8 cellular contexts compared by ENCODE assay signal in genomic region chr5:40755093-40755406, GRCh38. TPM values are rescaled to one million over a fixed set of nuclear protein-coding genes. Genes with fewer than 3 reads are reported as not detected.
A peak's percentile ranks its signal among the peaks of the same experiment; 100 is the strongest.
DNase-seq lines count a peak whose midpoint lies in the region; ATAC-seq, FAIRE-seq and TF ChIP-seq lines count a peak whose summit lies in the region.

No MANE protein-coding gene starts in this region.

- H3K36me3 ChIP-seq in RWPE2 (ENCODE audit: low read depth) (peaks cover 11% of the 10 kb centered on the region), gastroesophageal sphincter (peaks cover 0 to 6% of the 10 kb centered on the region in 2 donors), testis (ENCODE audit: low read depth, missing control alignments) (no peaks in the 10 kb centered on the region)

- no peaks in the 10 kb centered on the region for H3K9me3 ChIP-seq in RWPE2 (ENCODE audit: severe bottlenecking)
- H3K9me3 ChIP-seq in gastroesophageal sphincter: no peaks in the 10 kb centered on the region
- H3K9me3 ChIP-seq in testis: no peaks in the 10 kb centered on the region

- no peak for TF ChIP-seq EP300 in gastroesophageal sphincter (IDR thresholded peaks at IDR 0.05)

- ATAC-seq in RWPE2 (ENCODE audit: low read depth) (peak; percentile 81), gastroesophageal sphincter (peak; percentile 76)

- intact Hi-C loops in testis (cut with DNase I; ENCODE audit: low total_unique reads): no loop called here

- TF ChIP-seq CTCF in LNCAP (IDR thresholded peaks at IDR 0.05) (peak; percentile 81), RWPE2 (IDR thresholded peaks at IDR 0.05; ENCODE audit: poor library complexity, severe bottlenecking) (peak; percentile 91), gastroesophageal sphincter (IDR thresholded peaks at IDR 0.05) (peak; percentile 43 to 73 (median 57)), testis (IDR thresholded peaks at IDR 0.05) (peak; percentile 30 to 62 (median 31))

- H3K4me3 ChIP-seq in RWPE2 (ENCODE audit: severe bottlenecking) (peak overlapping the region; percentile 66), gastroesophageal sphincter (peak overlapping the region; percentile 50 to 81), testis (peak overlapping the region; percentile 81 to 89)

- no peak for TF ChIP-seq POLR2A in H54 (IDR thresholded peaks at IDR 0.05; ENCODE audit: low read depth, low read length)
- TF ChIP-seq POLR2A in gastroesophageal sphincter (IDR thresholded peaks at IDR 0.05): no peak
- no peak for TF ChIP-seq POLR2A in testis (IDR thresholded peaks at IDR 0.05)

- peak; percentile 66 for DNase-seq in H54 (ENCODE audit: insufficient read length, low spot score)
- DNase-seq in RWPE2 (ENCODE audit: low spot score): no peak
- DNase-seq in activated effector memory CD4-positive, alpha-beta T cell treated with Interleukin-2 at 50 U/mL for 16 hours: peak; percentile 43
- peak in 54 of 56 donors; percentile 10 to 81 (median 50) for DNase-seq in nucleus accumbens (lab: John Stamatoyannopoulos, UW)
- DNase-seq in testis: peak; percentile 87

- H3K4me1 ChIP-seq in RWPE2 (ENCODE audit: insufficient read depth, poor library complexity, severe bottlenecking): peaks cover 6% of the 10 kb centered on the region
- peaks cover 0 to 20% (median 8%) of the 10 kb centered on the region in 3 donors for H3K4me1 ChIP-seq in gastroesophageal sphincter
- H3K4me1 ChIP-seq in testis: peaks cover 11% of the 10 kb centered on the region

- 0% methylated on average over 7 to 11 of the region's 11 CpGs for WGBS in gastroesophageal sphincter (ENCODE audit: low coverage in 1 of 2), 2 donors
- 0 to 1% methylated on average over 11 of the region's 11 CpGs for WGBS in testis, 2 donors

- H3K27me3 ChIP-seq in RWPE2 (ENCODE audit: insufficient read depth, poor library complexity, severe bottlenecking) (no peaks in the 10 kb centered on the region), gastroesophageal sphincter (no peaks in the 10 kb centered on the region), testis (no peaks in the 10 kb centered on the region)

- FAIRE-seq in G401.6 (lab: Jason Lieb, UNC) (peak; percentile 94), H54 (lab: Jason Lieb, UNC) (peak; percentile 87)

- H3K27ac ChIP-seq in RWPE2 (ENCODE audit: poor library complexity, severe bottlenecking): peak overlapping the region; percentile 64
- peak overlapping the region; percentile 83 to 94 (median 93) for H3K27ac ChIP-seq in gastroesophageal sphincter
- peak overlapping the region; percentile 91 to 95 for H3K27ac ChIP-seq in testis

RNA-seq across cellular contexts. Expression of gene TTC33, which starts 0.7 kb away (rescaled TPM):
- total RNA-seq in gastroesophageal sphincter (10 to 100 TPM; 23.2 to 27.7 (median 25.8) TPM), testis (10 to 100 TPM; 14.7 to 15.2 TPM)
- 16.5 TPM for polyA plus RNA-seq in testis (ENCODE audit: insufficient read depth, low read depth, low replicate concordance)

RNA-seq across cellular contexts. Expression of gene PRKAA1, which starts 43.1 kb away (rescaled TPM):
- total RNA-seq in gastroesophageal sphincter (100 to 1,000 TPM in 2 of 4 donors, 10 to 100 TPM in 2; 66.5 to 113 (median 97.9) TPM), testis (10 to 100 TPM; 81.7 to 92.8 TPM)
- polyA plus RNA-seq in testis (ENCODE audit: insufficient read depth, low read depth, low replicate concordance): 144 TPM

Comparison
In these comparisons a context has a peak if more than half of its experiments do, and no peak if none do; other contexts are left out.
1. CTCF ChIP-seq: peak in every context shown above with its lines; median percentile 91 in RWPE2; 81 in LNCAP; 57 in gastroesophageal sphincter; 31 in testis.